Comparison of ENCODE assay signal across 1 cellular context in genomic region chr1:86085741-86086411, GRCh38.
TF ChIP-seq lines count a peak whose summit lies in the region.

No MANE protein-coding gene starts in this region.

TF ChIP-seq in IMR-90, 13 proteins besides CTCF, POLR2A, EP300 and RAD21:
- no peak for TF ChIP-seq SMC3 (IDR thresholded peaks at IDR 0.05; ENCODE audit: low read depth, low read length)
- TF ChIP-seq, protein P1, sequence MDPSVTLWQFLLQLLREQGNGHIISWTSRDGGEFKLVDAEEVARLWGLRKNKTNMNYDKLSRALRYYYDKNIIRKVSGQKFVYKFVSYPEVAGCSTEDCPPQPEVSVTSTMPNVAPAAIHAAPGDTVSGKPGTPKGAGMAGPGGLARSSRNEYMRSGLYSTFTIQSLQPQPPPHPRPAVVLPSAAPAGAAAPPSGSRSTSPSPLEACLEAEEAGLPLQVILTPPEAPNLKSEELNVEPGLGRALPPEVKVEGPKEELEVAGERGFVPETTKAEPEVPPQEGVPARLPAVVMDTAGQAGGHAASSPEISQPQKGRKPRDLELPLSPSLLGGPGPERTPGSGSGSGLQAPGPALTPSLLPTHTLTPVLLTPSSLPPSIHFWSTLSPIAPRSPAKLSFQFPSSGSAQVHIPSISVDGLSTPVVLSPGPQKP (IDR thresholded peaks at IDR 0.05; ENCODE audit: borderline replicate concordance, low read depth, low read length): no peak
- no peak for TF ChIP-seq NFE2L2 (IDR thresholded peaks at IDR 0.05; ENCODE audit: low read depth, low read length)
- no peak for TF ChIP-seq MAFK (IDR thresholded peaks at IDR 0.05; ENCODE audit: low read depth, low read length)
- TF ChIP-seq RCOR1 (IDR thresholded peaks at IDR 0.05; ENCODE audit: insufficient replicate concordance, low read length): no peak
- TF ChIP-seq RFX5 (IDR thresholded peaks at IDR 0.05; ENCODE audit: low read depth, low read length): no peak
